11 cellular contexts compared by ENCODE assay signal in the genomic region with DNA sequence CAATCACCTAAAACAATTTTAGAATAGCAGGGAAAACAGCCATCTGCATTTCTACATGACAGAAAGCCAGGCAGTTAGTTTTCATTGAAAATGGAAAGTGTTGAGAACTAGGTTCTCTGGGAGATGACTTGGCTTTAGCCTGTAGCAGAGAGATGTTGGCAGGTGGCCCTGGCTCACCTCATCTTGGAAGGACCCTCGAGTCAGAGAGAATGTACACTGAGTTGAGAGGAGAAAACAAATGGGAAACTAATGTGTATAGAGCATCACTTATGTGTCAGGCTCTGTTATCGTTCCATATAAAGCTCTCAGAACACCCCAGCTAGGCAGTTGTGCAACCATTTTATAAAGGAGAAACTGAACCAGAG. TPM values are rescaled to one million over a fixed set of nuclear protein-coding genes. Genes with fewer than 3 reads are reported as not detected.
DNase-seq lines count a peak whose midpoint lies in the region; ATAC-seq and TF ChIP-seq lines count a peak whose summit lies in the region.
"Had no signal": no experiment of that assay in that cellular context is flagged by ENCODE, and none has a peak within 500 bp of the region (broad histone marks: within the 10 kb centered on the region; RNA-seq: fewer than 3 reads in every experiment).

No MANE protein-coding gene starts in this region.

- peaks cover 0 to 11% of the 10 kb centered on the region in 2 donors for H3K36me3 ChIP-seq in adrenal gland (replicated peaks in 1 of 2)
- H3K36me3 ChIP-seq in muscle layer of duodenum (ENCODE audit: control insufficient read depth in 1 of 2, insufficient read depth in 2 of 2, low read length in 2 of 2): peaks cover 5 to 7% of the 10 kb centered on the region in 2 donors
- H3K36me3 ChIP-seq in uterus: no peaks in the 10 kb centered on the region

- DNase-seq in Right ventricle myocardium superior: no peak
- DNase-seq in cardiac septum (ENCODE audit: low spot score): no peak
- peak in 1 of 7 donors; percentile 51 for DNase-seq in adrenal gland
- DNase-seq in uterus: peak; percentile 40 to 59
- no peak for DNase-seq in OCI-M2 (lab: John Stamatoyannopoulos, UW; ENCODE audit: unreplicated experiment)
- no peak for DNase-seq in globus pallidus (ENCODE audit: low spot score)
- DNase-seq: activated CD4-positive, alpha-beta T cell treated with anti-CD3 and anti-CD28 coated beads, Interleukin-2, amount 50 U/mL, for 4 hours; H9; stimulated activated naive CD4-positive, alpha-beta T cell treated with Interleukin-2 at 50 U/mL for 16 hours had no signal

- H3K4me3 ChIP-seq in adrenal gland (no peak overlapping the region), muscle layer of duodenum (ENCODE audit: low read depth in 1 of 2, low read length in 2 of 2) (no peak overlapping the region), uterus (no peak overlapping the region)

- H3K9me3 ChIP-seq in adrenal gland (replicated peaks in 1 of 3) (no peaks in the 10 kb centered on the region), muscle layer of duodenum (ENCODE audit: control insufficient read depth in 1 of 2, low read length in 2 of 2) (no peaks in the 10 kb centered on the region), uterus (no peaks in the 10 kb centered on the region)

- TF ChIP-seq CTCF in adrenal gland (IDR thresholded peaks at IDR 0.05): no peak
- no peak for TF ChIP-seq CTCF in uterus (IDR thresholded peaks at IDR 0.05)

- H3K27me3 ChIP-seq in adrenal gland (no peaks in the 10 kb centered on the region), muscle layer of duodenum (ENCODE audit: low read depth, low read length) (no peaks in the 10 kb centered on the region), uterus (no peaks in the 10 kb centered on the region)

- TF ChIP-seq POLR2A in adrenal gland (IDR thresholded peaks at IDR 0.05) (no peak), uterus (IDR thresholded peaks at IDR 0.05) (no peak)

- H3K4me1 ChIP-seq in adrenal gland (replicated peaks in 1 of 2): peaks cover 51 to 73% of the 10 kb centered on the region in 2 donors
- H3K4me1 ChIP-seq in muscle layer of duodenum (ENCODE audit: control insufficient read depth in 1 of 2, insufficient read depth in 2 of 2, low read length in 2 of 2): peaks cover 26 to 45% of the 10 kb centered on the region in 2 donors
- peaks cover 18 to 29% of the 10 kb centered on the region in 2 donors for H3K4me1 ChIP-seq in uterus

- peak overlapping the region in 3 of 5 donors; percentile 39 to 77 (median 58) for H3K27ac ChIP-seq in adrenal gland
- H3K27ac ChIP-seq in muscle layer of duodenum (ENCODE audit: low read length): peak overlapping the region; percentile 59
- H3K27ac ChIP-seq in uterus: peak overlapping the region; percentile 49 to 60

- ATAC-seq in Right ventricle myocardium superior (ENCODE audit: poor library complexity) (peak; percentile 15), HG03139 (IDR thresholded peaks at IDR 0.05; ENCODE audit: unreplicated experiment) (no peak)

- intact Hi-C loops in Right ventricle myocardium superior (cut with DNase I): no loop called here
- intact Hi-C loops in cardiac septum (cut with DNase I): loop anchor here (10.0 kb wide), 1 partner anchor 51 kb away; no protein-coding TSS in a partner anchor
- intact Hi-C loops in adrenal gland (cut with DNase I): no loop called here
- intact Hi-C loops in uterus (cut with DNase I; ENCODE audit: low total_unique reads): no loop called here

- 28 to 31% (median 30%) methylated on average over 2 of the region's 2 CpGs for WGBS in adrenal gland, 4 donors

RNA-seq across cellular contexts. Expression of a gene that starts 51.9 kb away (rescaled TPM):
- total RNA-seq in Right ventricle myocardium superior (20.8 TPM), cardiac septum (26.9 TPM), adrenal gland (10 to 100 TPM; 33.3 to 75.5 (median 52.0) TPM), uterus (10 to 100 TPM in 3 of 4 donors, 1 to 10 TPM in 1; 8.8 to 35.1 (median 17.6) TPM)
- 10 to 100 TPM in 1 of 3 donors, 1 to 10 TPM in 2; 7.8 to 22.8 (median 9.3) TPM for polyA plus RNA-seq in adrenal gland

Comparison
In these comparisons a context has a peak if more than half of its experiments do, and no peak if none do; other contexts are left out.
1. DNase-seq: peak in uterus (2 of 2); none in Right ventricle myocardium superior (single experiment), cardiac septum (single experiment), OCI-M2 (single experiment) and globus pallidus (single experiment).
2. Peak in every context shown above with its lines, with median percentiles within 50 percentile points of each other: H3K27ac ChIP-seq.